In genomic region chr1:162069334-162070093, GRCh38 we compare ENCODE assay signal across 1 cellular context.
A peak's percentile ranks its signal among the peaks of the same experiment; 100 is the strongest.
TF ChIP-seq lines count a peak whose summit lies in the region.

TSS of gene NOS1AP (plus strand) at chr1:162069691. CDS start at chr1:162070178, 487 bp downstream.

TF ChIP-seq in WTC11, 78 proteins besides CTCF, POLR2A, EP300 and RAD21 (continued from another document and continues in another):
- no peak for TF ChIP-seq PRDM15 (CRISPR knock-in tag; IDR thresholded peaks at IDR 0.05)
- TF ChIP-seq SP1 (CRISPR knock-in tag; conservative IDR thresholded peaks at IDR 0.05): peak; percentile 65
- no peak for TF ChIP-seq ZNF121 (CRISPR knock-in tag; IDR thresholded peaks at IDR 0.05)
- TF ChIP-seq MAX (CRISPR knock-in tag; IDR thresholded peaks at IDR 0.05): no peak
- no peak for TF ChIP-seq IRF2 (CRISPR knock-in tag; IDR thresholded peaks at IDR 0.05; ENCODE audit: borderline replicate concordance, low read depth)
- TF ChIP-seq GABPB1 (CRISPR knock-in tag; IDR thresholded peaks at IDR 0.05): no peak
- no peak for TF ChIP-seq JAZF1 (CRISPR knock-in tag; IDR thresholded peaks at IDR 0.05)
- peak; percentile 18; the same call in 1 of the 2 replicates for TF ChIP-seq ETV6 (CRISPR knock-in tag; IDR thresholded peaks at IDR 0.05)
- TF ChIP-seq ZNF532 (CRISPR knock-in tag; IDR thresholded peaks at IDR 0.05; ENCODE audit: borderline replicate concordance): no peak
- peak; percentile 38; the same call in 1 of the 2 replicates for TF ChIP-seq FOXP4 (CRISPR knock-in tag; IDR thresholded peaks at IDR 0.05)
- no peak for TF ChIP-seq HMGA2 (CRISPR knock-in tag; IDR thresholded peaks at IDR 0.05)
- no peak for TF ChIP-seq NFYB (CRISPR knock-in tag; conservative IDR thresholded peaks at IDR 0.05; ENCODE audit: low read depth)
- no peak for TF ChIP-seq RELA (CRISPR knock-in tag; IDR thresholded peaks at IDR 0.05; ENCODE audit: borderline replicate concordance)
- no peak for TF ChIP-seq ZNF512 (CRISPR knock-in tag; IDR thresholded peaks at IDR 0.05; ENCODE audit: borderline replicate concordance)
- no peak for TF ChIP-seq AFF4 (CRISPR knock-in tag; IDR thresholded peaks at IDR 0.05; ENCODE audit: borderline replicate concordance)
- TF ChIP-seq E2F4 (CRISPR knock-in tag; IDR thresholded peaks at IDR 0.05; ENCODE audit: borderline replicate concordance, low read depth): no peak
- TF ChIP-seq JUN (CRISPR knock-in tag; IDR thresholded peaks at IDR 0.05): no peak
- TF ChIP-seq ZNF263 (CRISPR knock-in tag; IDR thresholded peaks at IDR 0.05; ENCODE audit: low read depth): no peak
- no peak for TF ChIP-seq ZNF425 (CRISPR knock-in tag; conservative IDR thresholded peaks at IDR 0.05)
- no peak for TF ChIP-seq ESRRA (CRISPR knock-in tag; IDR thresholded peaks at IDR 0.05; ENCODE audit: borderline replicate concordance)
- TF ChIP-seq TP53 (CRISPR knock-in tag; IDR thresholded peaks at IDR 0.05): 0 out of 2 replicates have a peak, but pooled peaks have one; percentile 35
- TF ChIP-seq ARID4B (CRISPR knock-in tag; IDR thresholded peaks at IDR 0.05; ENCODE audit: borderline replicate concordance): no peak; the same call in 1 of the 2 replicates
- TF ChIP-seq ZBTB21 (CRISPR knock-in tag; IDR thresholded peaks at IDR 0.05; ENCODE audit: borderline replicate concordance): no peak
- TF ChIP-seq MYBL2 (CRISPR knock-in tag; IDR thresholded peaks at IDR 0.05): no peak
- TF ChIP-seq ERG (CRISPR knock-in tag; IDR thresholded peaks at IDR 0.05): no peak
